9 cellular contexts compared by ENCODE assay signal in the genomic region with DNA sequence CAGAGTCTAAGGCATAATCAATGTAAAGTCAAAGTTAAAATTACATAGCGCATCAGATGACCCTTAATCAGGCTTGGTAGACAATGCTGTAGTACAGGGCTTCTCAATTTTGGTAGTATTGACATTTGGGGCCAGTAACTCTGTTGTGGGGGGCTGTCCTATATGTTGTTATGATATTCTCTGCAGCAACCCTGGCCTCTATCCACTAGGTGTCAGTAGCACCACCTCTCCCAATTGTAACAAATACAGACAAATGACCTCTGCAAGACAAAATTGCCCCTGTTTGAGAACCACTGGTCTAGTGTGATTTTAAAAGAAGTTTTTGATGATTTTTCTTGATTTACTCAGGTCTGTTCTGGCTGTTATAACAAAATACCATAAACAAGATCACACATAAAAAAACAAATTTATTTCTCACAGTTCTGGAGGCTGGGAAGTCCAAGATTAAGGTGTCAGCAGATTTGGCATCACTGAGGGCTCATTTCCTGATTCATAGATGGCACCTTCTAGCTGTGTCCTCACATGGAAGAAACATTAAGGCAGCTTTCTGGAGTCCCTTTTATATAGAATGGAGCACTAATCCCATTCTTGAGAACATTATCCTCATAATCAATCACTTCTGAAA.
DNase-seq lines count a peak whose midpoint lies in the region; TF ChIP-seq lines count a peak whose summit lies in the region.
"Had no signal": no experiment of that assay in that cellular context is flagged by ENCODE, and none has a peak within 500 bp of the region (broad histone marks: within the 10 kb centered on the region; RNA-seq: fewer than 3 reads in every experiment).

No MANE protein-coding gene starts in this region.

- peaks cover 9% of the 10 kb centered on the region for H3K4me1 Mint-ChIP-seq in nephron

- TF ChIP-seq CTCF in GM10266 (IDR thresholded peaks at IDR 0.05; ENCODE audit: control insufficient read depth, insufficient read depth, low read depth, missing control alignments), result peak; percentile 81
- TF ChIP-seq CTCF in epithelial cell of esophagus (IDR thresholded peaks at IDR 0.05; ENCODE audit: insufficient read depth, low read depth, low read length, missing control alignments), result peak; percentile 82
- peak; percentile 48 to 52 (median 50) for TF ChIP-seq CTCF in nephron (IDR thresholded peaks at IDR 0.05; ENCODE audit: unreplicated experiment in 3 of 3)

- DNase-seq in AG08395 (ENCODE audit: low spot score), result peak; percentile 48
- peak; percentile 51 for DNase-seq in GM10266 (ENCODE audit: extremely low spot score)
- peak; percentile 49 for DNase-seq in HCEC 1CT
- peak; percentile 55 to 74 for DNase-seq in Kasumi-1 (lab: John Stamatoyannopoulos, UW)
- peak; percentile 56 for DNase-seq in SW480 (ENCODE audit: low spot score)
- peak; percentile 52 for DNase-seq in epithelial cell of esophagus (ENCODE audit: low read depth)
- DNase-seq in 8988T, result no peak

- no peak overlapping the region for H3K27ac Mint-ChIP-seq in nephron

- peaks cover 8% of the 10 kb centered on the region for H3K27me3 Mint-ChIP-seq in nephron (ENCODE audit: low read depth)

- no peaks in the 10 kb centered on the region for H3K36me3 Mint-ChIP-seq in nephron (ENCODE audit: low read depth)

- H3K9me3 Mint-ChIP-seq in nephron, result no peaks in the 10 kb centered on the region

- H3K4me3 ChIP-seq in epithelial cell of esophagus (ENCODE audit: low read length), result no peak overlapping the region
- H3K4me3 ChIP-seq: skin epidermis had no signal

- H3K4me3 Mint-ChIP-seq in nephron, result no peak overlapping the region
